26 cellular contexts compared by ENCODE assay signal in the genomic region with DNA sequence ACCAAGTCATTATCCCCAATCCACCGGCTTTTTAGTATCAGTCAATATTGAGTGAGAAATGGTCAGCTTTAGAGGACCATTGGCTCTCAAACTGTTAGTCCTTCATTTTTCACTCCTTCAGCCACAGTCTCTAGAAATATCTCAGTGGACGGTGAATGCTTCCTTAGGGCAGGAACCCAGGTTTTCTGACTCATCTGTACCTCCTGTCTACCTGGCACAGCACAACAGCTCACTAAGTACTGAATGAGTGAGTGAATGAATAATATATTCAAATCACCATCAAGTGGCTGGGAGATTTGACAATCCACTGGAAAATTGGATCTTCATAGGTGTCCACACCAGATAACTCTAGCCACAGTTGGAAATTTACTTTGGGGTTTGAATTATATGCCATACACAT.
DNase-seq lines count a peak whose midpoint lies in the region; ATAC-seq and TF ChIP-seq lines count a peak whose summit lies in the region.
"Had no signal": no experiment of that assay in that cellular context is flagged by ENCODE, and none has a peak within 500 bp of the region (broad histone marks: within the 10 kb centered on the region; RNA-seq: fewer than 3 reads in every experiment).

No MANE protein-coding gene starts in this region.

- ATAC-seq in omental fat pad (ENCODE audit: low FRiP score) (peak; percentile 65), GM18867 (IDR thresholded peaks at IDR 0.05; ENCODE audit: unreplicated experiment) (no peak)
- ATAC-seq: A549; CD8-positive, alpha-beta T cell had no signal

- no peak overlapping the region for H3K4me3 ChIP-seq in H7 (ENCODE audit: insufficient read depth, low read depth, low read length)
- H3K4me3 ChIP-seq: A549 had no signal

- DNase-seq in NCI-H226 (peak; percentile 33), epithelial cell of prostate (ENCODE audit: low read depth, low spot score) (peak; percentile 31), omental fat pad (ENCODE audit: low spot score) (no peak), H7 (no peak), NCI-H1092 treated with DMSO at 0.1 percent for 48 hours (lab: John Stamatoyannopoulos, UW) (no peak)
- DNase-seq: AML-193; Caco-2; CD8-positive, alpha-beta T cell; DMS79; EL; GF-D8; GOT3; HCEC 1CT; NCI-H1092; NCI-H1436; NCI-H187; NCI-H2171 treated with DMSO at 0.1 percent for 48 hours; NCI-H524; NCI-H774; RPMI8226; SHP77 treated with DMSO at 0.1 percent for 48 hours had no signal

- no peaks in the 10 kb centered on the region for H3K36me3 ChIP-seq in H7 (replicated peaks; ENCODE audit: control insufficient read depth, insufficient read depth, low read length)

- peak overlapping the region; percentile 85; the same call in 1 of the 2 replicates for H3K27ac ChIP-seq in VCaP
- H3K27ac ChIP-seq in epithelial cell of prostate = no peak overlapping the region
- H3K27ac ChIP-seq: A549, C4-2B, HL-60 had no signal

- no peaks in the 10 kb centered on the region for H3K27me3 ChIP-seq in H7 (ENCODE audit: control insufficient read depth, insufficient read depth, low read length)

- TF ChIP-seq CTCF in VCaP (conservative IDR thresholded peaks at IDR 0.05) (no peak), omental fat pad (IDR thresholded peaks at IDR 0.05) (no peak)

Comparison
In these comparisons a context has a peak if more than half of its experiments do, and no peak if none do; other contexts are left out.
1. DNase-seq: peak in NCI-H226 (single experiment) and epithelial cell of prostate (single experiment); none in omental fat pad (single experiment), H7 (single experiment) and NCI-H1092 treated with DMSO at 0.1 percent for 48 hours (single experiment).